ENCODE assay signal across 8 cellular contexts in genomic region chr1:218377143-218377660, GRCh38. TPM values are rescaled to one million over a fixed set of nuclear protein-coding genes. Genes with fewer than 3 reads are reported as not detected.
DNase-seq lines count a peak whose midpoint lies in the region; ATAC-seq and TF ChIP-seq lines count a peak whose summit lies in the region.

No MANE protein-coding gene starts in this region.

- peak; percentile 83 to 87 for DNase-seq in SJCRH30
- DNase-seq in adipocyte (ENCODE audit: low read depth): peak; percentile 93
- peak; percentile 98 for DNase-seq in renal cortical epithelial cell (ENCODE audit: low read depth)
- no peak for DNase-seq in erythroblast (lab: John Stamatoyannopoulos, UW)
- DNase-seq in occipital lobe (lab: John Stamatoyannopoulos, UW): no peak

- H3K27me3 ChIP-seq in SJCRH30 (no peaks in the 10 kb centered on the region), adipocyte (replicated peaks; ENCODE audit: control insufficient read depth, insufficient read depth, low read length) (no peaks in the 10 kb centered on the region), gastroesophageal sphincter (no peaks in the 10 kb centered on the region)

- H3K9me3 ChIP-seq in SJCRH30 (replicated peaks) (no peaks in the 10 kb centered on the region), adipocyte (ENCODE audit: control insufficient read depth, low read length) (no peaks in the 10 kb centered on the region), gastroesophageal sphincter (no peaks in the 10 kb centered on the region)

- H3K36me3 ChIP-seq in SJCRH30 (no peaks in the 10 kb centered on the region; the same call in 1 of the 2 replicates), adipocyte (ENCODE audit: control insufficient read depth, insufficient read depth, low read length, severe bottlenecking) (no peaks in the 10 kb centered on the region), gastroesophageal sphincter (no peaks in the 10 kb centered on the region)

- TF ChIP-seq CTCF in gastroesophageal sphincter (IDR thresholded peaks at IDR 0.05): no peak

- H3K9ac ChIP-seq in adipocyte (ENCODE audit: low read length): no peak overlapping the region

- TF ChIP-seq EP300 in gastroesophageal sphincter (IDR thresholded peaks at IDR 0.05): no peak

- ATAC-seq in GM19023 (IDR thresholded peaks at IDR 0.05; ENCODE audit: unreplicated experiment): peak; percentile 61
- peak; percentile 93 for ATAC-seq in HG03060 (IDR thresholded peaks at IDR 0.05; ENCODE audit: low read depth, unreplicated experiment)
- no peak for ATAC-seq in gastroesophageal sphincter

- 67 to 72% methylated on average over 2 to 4 of the region's 4 CpGs for WGBS in gastroesophageal sphincter (ENCODE audit: low coverage in 1 of 2), 2 donors

- TF ChIP-seq POLR2A in erythroblast (IDR thresholded peaks at IDR 0.05; ENCODE audit: low read length) (no peak), gastroesophageal sphincter (IDR thresholded peaks at IDR 0.05) (no peak)

- H3K27ac ChIP-seq in SJCRH30 (peak overlapping the region; percentile 61), gastroesophageal sphincter (no peak overlapping the region)

- no peak overlapping the region; the same call in 1 of the 2 replicates for H3K4me3 ChIP-seq in SJCRH30
- H3K4me3 ChIP-seq in adipocyte (ENCODE audit: low read length): no peak overlapping the region
- no peak overlapping the region for H3K4me3 ChIP-seq in gastroesophageal sphincter

- H3K4me1 ChIP-seq in SJCRH30 (peaks cover 49% of the 10 kb centered on the region), adipocyte (ENCODE audit: control insufficient read depth, insufficient read depth, low read length) (peaks cover 37% of the 10 kb centered on the region), gastroesophageal sphincter (peaks cover 9 to 50% (median 25%) of the 10 kb centered on the region in 3 donors)

RNA-seq across cellular contexts. Expression of gene TGFB2, which starts 32.1 kb away (rescaled TPM):
- 22.1 and 24.4 TPM in 2 replicates for total RNA-seq in SJCRH30 (2014; rRNA removed; shearing (Covaris generic))
- 47.4 and 69.3 TPM in 2 replicates for total RNA-seq in renal cortical epithelial cell
- total RNA-seq in occipital lobe: 61.8 TPM
- 1 to 10 TPM; 3.3 to 9.4 (median 6.8) TPM for total RNA-seq in gastroesophageal sphincter

Comparison
In these comparisons a context has a peak if more than half of its experiments do, and no peak if none do; other contexts are left out.
1. DNase-seq: peak in SJCRH30 (2 of 2), adipocyte (single experiment) and renal cortical epithelial cell (single experiment); none in erythroblast (0 of 2) and occipital lobe (single experiment).